Comparison of ENCODE assay signal across 9 cellular contexts in genomic region chr15:31489801-31490646, GRCh38.
DNase-seq lines count a peak whose midpoint lies in the region; ATAC-seq and TF ChIP-seq lines count a peak whose summit lies in the region.
"Had no signal": no experiment of that assay in that cellular context is flagged by ENCODE, and none has a peak within 500 bp of the region (broad histone marks: within the 10 kb centered on the region; RNA-seq: fewer than 3 reads in every experiment).

No MANE protein-coding gene starts in this region.

- no peaks in the 10 kb centered on the region for H3K27me3 ChIP-seq in thoracic aorta (replicated peaks; ENCODE audit: insufficient read depth)
- H3K27me3 ChIP-seq: BLaER1 treated with 17β-estradiol and CSF1 and Interleukin-3, amounts not matched to agents 10 nM and 100 nM had no signal

- DNase-seq in DMS79 treated with DMSO at 0.1 percent for 48 hours (lab: John Stamatoyannopoulos, UW) (peak; percentile 3), DMS79 (lab: John Stamatoyannopoulos, UW) (no peak), SK-MEL-5 (ENCODE audit: low read depth, low spot score) (peak; percentile 72), kidney glomerular epithelial cell (lab: John Stamatoyannopoulos, UW) (peak; percentile 42), thoracic aorta (ENCODE audit: low spot score) (no peak)
- DNase-seq in central memory CD4-positive, alpha-beta T cell = peak; percentile 49

- H3K27ac ChIP-seq in HEK293 (ENCODE audit: extremely low read depth, low read depth, low read length) (no peak overlapping the region), thoracic aorta (peak overlapping the region in 1 of 2 donors; percentile 22)

- H3K4me1 ChIP-seq in HEK293 (ENCODE audit: control insufficient read depth, insufficient read depth, low read length) (no peaks in the 10 kb centered on the region), thoracic aorta (ENCODE audit: control insufficient read depth in 1 of 2, low read depth in 2 of 2) (peaks cover 17 to 24% of the 10 kb centered on the region in 2 donors)

- in situ Hi-C loops in SK-MEL-5 (cut with HindIII; ENCODE audit: low pct_unique_long_range_greater_than_20kb, low sequenced_read_pairs) = no loop called here

- ATAC-seq in thoracic aorta (ENCODE audit: insufficient number of reproducible peaks, low FRiP score, low read depth) (no peak), GM21526 (IDR thresholded peaks at IDR 0.05; ENCODE audit: low FRiP score, unreplicated experiment) (no peak)

- H3K4me3 ChIP-seq in HEK293 (ENCODE audit: low read depth, low read length) (no peak overlapping the region), thoracic aorta (no peak overlapping the region)
- H3K4me3 ChIP-seq: BLaER1 treated with 17β-estradiol and CSF1 and Interleukin-3, amounts not matched to agents 10 nM and 100 nM had no signal

- H3K36me3 ChIP-seq in HEK293 (ENCODE audit: control insufficient read depth in 2 of 2, insufficient read depth in 1 of 2, low read length in 2 of 2) (no peaks in the 10 kb centered on the region), thoracic aorta (no peaks in the 10 kb centered on the region)
- H3K36me3 ChIP-seq: BLaER1 treated with 17β-estradiol and CSF1 and Interleukin-3, amounts not matched to agents 10 nM and 100 nM had no signal

- CTCF ChIA-PET in HEK293 (lab: Yijun Ruan, JAX) = interaction anchor here (0.6 to 2.4 kb wide), 18 partner anchors 8 to 485 kb away, joined by 3 to 9 read pairs (median 3); no protein-coding TSS in a partner anchor

- TF ChIP-seq CTCF in HEK293 (tag by site-specific recombination; IDR thresholded peaks at IDR 0.05) (no peak), thoracic aorta (IDR thresholded peaks at IDR 0.05) (peak; percentile 88)

- POLR2A ChIA-PET in HEK293 (lab: Yijun Ruan, JAX) = no interaction called here

- H3K9me3 ChIP-seq in HEK293 (ENCODE audit: control insufficient read depth, insufficient read depth, low read depth, low read length) (no peaks in the 10 kb centered on the region), thoracic aorta (peaks cover 4% of the 10 kb centered on the region)

TF ChIP-seq in HEK293, 187 proteins besides CTCF, POLR2A, EP300 and RAD21:
- TF ChIP-seq ZNF654 (tag by site-specific recombination; IDR thresholded peaks at IDR 0.05; ENCODE audit: low read depth) (peak; percentile 33), KLF9 (tag by site-specific recombination; IDR thresholded peaks at IDR 0.05; ENCODE audit: low read depth) (no peak)
TF ChIP-seq in HEK293: peak in this region for 1.

Comparison
In these comparisons a context has a peak if more than half of its experiments do, and no peak if none do; other contexts are left out.
1. DNase-seq: peak in DMS79 treated with DMSO at 0.1 percent for 48 hours (single experiment), SK-MEL-5 (single experiment), central memory CD4-positive, alpha-beta T cell (single experiment) and kidney glomerular epithelial cell (single experiment); none in DMS79 (single experiment) and thoracic aorta (single experiment).